ENCODE assay signal across 9 cellular contexts in the genomic region with DNA sequence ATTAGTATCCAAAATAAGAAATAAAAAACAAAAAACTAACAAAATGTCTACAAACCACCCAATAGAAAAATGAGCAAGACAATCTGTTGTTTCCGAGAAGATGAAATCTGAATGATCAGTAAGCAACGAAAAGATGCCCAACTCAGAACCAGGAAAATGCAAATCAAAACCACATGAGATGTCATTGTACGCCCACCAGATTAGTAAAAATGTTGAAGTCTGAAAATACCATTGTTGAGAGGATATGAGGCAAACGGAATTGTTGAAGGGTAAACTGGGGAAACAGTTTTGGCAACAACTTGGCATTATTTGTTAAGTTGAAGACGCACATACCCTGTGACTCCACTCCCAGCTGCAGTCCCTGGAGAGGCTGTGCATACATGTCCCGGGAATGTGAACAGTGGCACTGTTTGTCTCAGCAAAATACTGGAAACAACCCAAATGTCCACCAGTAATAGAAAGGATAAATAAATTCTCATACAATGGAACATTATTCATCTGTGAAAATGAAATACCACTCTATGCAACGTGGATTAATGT. TPM values are rescaled to one million over a fixed set of nuclear protein-coding genes. Genes with fewer than 3 reads are reported as not detected.
DNase-seq lines count a peak whose midpoint lies in the region; ATAC-seq and TF ChIP-seq lines count a peak whose summit lies in the region.
"Had no signal": no experiment of that assay in that cellular context is flagged by ENCODE, and none has a peak within 500 bp of the region (broad histone marks: within the 10 kb centered on the region; RNA-seq: fewer than 3 reads in every experiment).

No MANE protein-coding gene starts in this region.

- no peak for TF ChIP-seq POLR2A in suprapubic skin (IDR thresholded peaks at IDR 0.05)

- H3K4me1 Mint-ChIP-seq in activated naive CD8-positive, alpha-beta T cell treated with anti-CD3 and anti-CD28 coated beads, Interleukin-2, amount 10 ng/mL, durations not matched to agents 7 days and 5 days = peaks cover 48% of the 10 kb centered on the region

- H3K36me3 Mint-ChIP-seq in activated naive CD8-positive, alpha-beta T cell treated with anti-CD3 and anti-CD28 coated beads, Interleukin-2, amount 10 ng/mL, durations not matched to agents 7 days and 5 days = peaks cover 26% of the 10 kb centered on the region

- peak overlapping the region; percentile 69 for H3K27ac ChIP-seq in suprapubic skin

- 37% methylated on average over 7 of the region's 7 CpGs for WGBS in suprapubic skin

- POLR2A ChIA-PET in activated naive CD8-positive, alpha-beta T cell treated with anti-CD3 and anti-CD28 coated beads, Interleukin-2, amount 10 ng/mL, durations not matched to agents 7 days and 5 days (lab: Charles Lee) = interaction anchor here (0.6 to 1.7 kb wide), 2 partner anchors 10 to 129 kb away, joined by 3 to 13 read pairs; a partner anchor contains a TSS

- no peaks in the 10 kb centered on the region for H3K27me3 Mint-ChIP-seq in activated naive CD8-positive, alpha-beta T cell treated with anti-CD3 and anti-CD28 coated beads, Interleukin-2, amount 10 ng/mL, durations not matched to agents 7 days and 5 days

- H3K4me3 ChIP-seq in suprapubic skin = no peak overlapping the region

- no peaks in the 10 kb centered on the region for H3K27me3 ChIP-seq in suprapubic skin

- no peak for TF ChIP-seq CTCF in suprapubic skin (IDR thresholded peaks at IDR 0.05)

- peak overlapping the region; percentile 77 for H3K4me3 Mint-ChIP-seq in activated naive CD8-positive, alpha-beta T cell treated with anti-CD3 and anti-CD28 coated beads, Interleukin-2, amount 10 ng/mL, durations not matched to agents 7 days and 5 days

- peaks cover 1% of the 10 kb centered on the region for H3K9me3 Mint-ChIP-seq in activated naive CD8-positive, alpha-beta T cell treated with anti-CD3 and anti-CD28 coated beads, Interleukin-2, amount 10 ng/mL, durations not matched to agents 7 days and 5 days

- peak overlapping the region; percentile 91 for H3K27ac Mint-ChIP-seq in activated naive CD8-positive, alpha-beta T cell treated with anti-CD3 and anti-CD28 coated beads, Interleukin-2, amount 10 ng/mL, durations not matched to agents 7 days and 5 days

- TF ChIP-seq EP300 in suprapubic skin (IDR thresholded peaks at IDR 0.05) = no peak

- DNase-seq in activated T-cell treated with anti-CD3 and anti-CD28 coated beads for 24 hours (ENCODE audit: low read depth) (peak; percentile 33), activated T-cell treated with anti-CD3 and anti-CD28 coated beads for 4 hours (no peak), hippocampal formation (lab: John Stamatoyannopoulos, UW) (peak; percentile 65 to 87), suprapubic skin (ENCODE audit: low spot score in 2 of 2) (peak in 1 of 2 donors; percentile 79), HK-2 (ENCODE audit: unreplicated experiment) (no peak), HUDEP-2 (lab: John Stamatoyannopoulos, UW; ENCODE audit: unreplicated experiment in 76 of 76) (no peak)
- DNase-seq in activated naive CD8-positive, alpha-beta T cell treated with anti-CD3 and anti-CD28 coated beads, Interleukin-2, amount 10 ng/mL, durations not matched to agents 7 days and 5 days = no peak
- DNase-seq: NCI-H345 had no signal

- H3K9me3 ChIP-seq in suprapubic skin = no peaks in the 10 kb centered on the region

- ATAC-seq in activated naive CD8-positive, alpha-beta T cell treated with anti-CD3 and anti-CD28 coated beads, Interleukin-2, amount 10 ng/mL, durations not matched to agents 7 days and 5 days (ENCODE audit: low read depth) = no peak
- ATAC-seq in GM18517 (IDR thresholded peaks at IDR 0.05; ENCODE audit: unreplicated experiment) = no peak

- peaks cover 36% of the 10 kb centered on the region for H3K4me1 ChIP-seq in suprapubic skin

- peaks cover 17% of the 10 kb centered on the region for H3K36me3 ChIP-seq in suprapubic skin

RNA-seq across cellular contexts. Expression of a gene that starts 10.6 kb away (rescaled TPM):
- total RNA-seq in activated naive CD8-positive, alpha-beta T cell treated with anti-CD3 and anti-CD28 coated beads, Interleukin-2, amount 10 ng/mL, durations not matched to agents 7 days and 5 days = 10 to 100 TPM; 46.4 to 47.6 TPM
- total RNA-seq in suprapubic skin = 10 to 100 TPM; 27.2 to 44.4 (median 34.1) TPM

RNA-seq across cellular contexts. Expression of a gene that starts 38.7 kb away (rescaled TPM):
- total RNA-seq in activated naive CD8-positive, alpha-beta T cell treated with anti-CD3 and anti-CD28 coated beads, Interleukin-2, amount 10 ng/mL, durations not matched to agents 7 days and 5 days = not detected
- not detected for total RNA-seq in suprapubic skin

RNA-seq across cellular contexts. Expression of a gene that starts 52.5 kb away (rescaled TPM):
- total RNA-seq in activated naive CD8-positive, alpha-beta T cell treated with anti-CD3 and anti-CD28 coated beads, Interleukin-2, amount 10 ng/mL, durations not matched to agents 7 days and 5 days = not detected
- total RNA-seq in suprapubic skin = 1 to 10 TPM; 1.9 to 7.0 (median 3.3) TPM

RNA-seq across cellular contexts. Expression of a gene that starts 56.5 kb away (rescaled TPM):
- total RNA-seq in activated naive CD8-positive, alpha-beta T cell treated with anti-CD3 and anti-CD28 coated beads, Interleukin-2, amount 10 ng/mL, durations not matched to agents 7 days and 5 days = not detected
- total RNA-seq in suprapubic skin = 1 to 10 TPM in 1 of 4 donors, under 1 TPM in 2, not detected in 1; 0.23 to 1.9 (median 0.51) TPM

Comparison
In these comparisons a context has a peak if more than half of its experiments do, and no peak if none do; other contexts are left out.
1. DNase-seq: peak in activated T-cell treated with anti-CD3 and anti-CD28 coated beads for 24 hours (single experiment) and hippocampal formation (2 of 2); none in activated T-cell treated with anti-CD3 and anti-CD28 coated beads for 4 hours (single experiment), activated naive CD8-positive, alpha-beta T cell treated with anti-CD3 and anti-CD28 coated beads, Interleukin-2, amount 10 ng/mL, durations not matched to agents 7 days and 5 days (single experiment), HK-2 (single experiment) and HUDEP-2 (0 of 76).